ENCODE assay signal across 21 cellular contexts in genomic region chr2:240052524-240052923, GRCh38. TPM values are rescaled to one million over a fixed set of nuclear protein-coding genes. Genes with fewer than 3 reads are reported as not detected.
DNase-seq lines count a peak whose midpoint lies in the region; ATAC-seq and TF ChIP-seq lines count a peak whose summit lies in the region.
"Had no signal": no experiment of that assay in that cellular context is flagged by ENCODE, and none has a peak within 500 bp of the region (broad histone marks: within the 10 kb centered on the region; RNA-seq: fewer than 3 reads in every experiment).

No MANE protein-coding gene starts in this region.

- intact Hi-C loops in Right ventricle myocardium inferior (cut with DNase I) (no loop called here), vagina (cut with DNase I) (no loop called here)

- H3K27me3 ChIP-seq in layer of hippocampus (ENCODE audit: control insufficient read depth, insufficient read depth, low read length) (no peaks in the 10 kb centered on the region), vagina (no peaks in the 10 kb centered on the region)
- H3K27me3 ChIP-seq: BLaER1 treated with 17β-estradiol and CSF1 and Interleukin-3, amounts not matched to agents 10 nM and 100 nM had no signal

- no peak for ATAC-seq in GM21576 (IDR thresholded peaks at IDR 0.05; ENCODE audit: unreplicated experiment)
- ATAC-seq in Right ventricle myocardium inferior: no peak
- ATAC-seq: CD8-positive, alpha-beta T cell had no signal

- DNase-seq in superior temporal gyrus (ENCODE audit: extremely low spot score) (peak; percentile 48), Right ventricle myocardium inferior (ENCODE audit: missing footprints) (no peak), cerebellar cortex (ENCODE audit: low spot score) (no peak), vagina (ENCODE audit: extremely low spot score in 2 of 2) (no peak)
- DNase-seq: AML-193; Caco-2; Calu3; CD4-positive, alpha-beta T cell; CD8-positive, alpha-beta T cell; DMS79 treated with DMSO at 0.1 percent for 48 hours; GF-D8 had no signal

- H3K36me3 ChIP-seq in vagina: no peaks in the 10 kb centered on the region
- H3K36me3 ChIP-seq: BLaER1 treated with 17β-estradiol and CSF1 and Interleukin-3, amounts not matched to agents 10 nM and 100 nM had no signal

- H3K27ac ChIP-seq in angular gyrus (ENCODE audit: low read depth, low read length): peak overlapping the region; percentile 75
- peak overlapping the region; percentile 57 for H3K27ac ChIP-seq in cingulate gyrus (ENCODE audit: low read depth, low read length)
- peak overlapping the region; percentile 46 for H3K27ac ChIP-seq in layer of hippocampus (ENCODE audit: low read depth, low read length)
- no peak overlapping the region for H3K27ac ChIP-seq in vagina
- H3K27ac ChIP-seq: 22Rv1; A549; BLaER1 treated with 17β-estradiol and CSF1 and Interleukin-3, amounts not matched to agents 10 nM and 100 nM; C4-2B had no signal

- no peak for TF ChIP-seq POLR2A in vagina (IDR thresholded peaks at IDR 0.05)

- no peak for TF ChIP-seq CTCF in vagina (IDR thresholded peaks at IDR 0.05)

- no peaks in the 10 kb centered on the region for H3K9me3 ChIP-seq in vagina
- H3K9me3 ChIP-seq: A549; BLaER1 treated with 17β-estradiol and CSF1 and Interleukin-3, amounts not matched to agents 10 nM and 100 nM; Caco-2 had no signal

- H3K4me1 ChIP-seq in vagina: no peaks in the 10 kb centered on the region
- H3K4me1 ChIP-seq: A549, Caco-2 had no signal

- H3K4me3 ChIP-seq in vagina: no peak overlapping the region
- H3K4me3 ChIP-seq: A549; BLaER1 treated with 17β-estradiol and CSF1 and Interleukin-3, amounts not matched to agents 10 nM and 100 nM had no signal

RNA-seq across cellular contexts. Expression of gene OR6B3, which starts 0.8 kb away (rescaled TPM):
- total RNA-seq in Right ventricle myocardium inferior (not detected), vagina (not detected)
- total RNA-seq: A172; B cell; Caco-2; Calu3; CD4-positive, alpha-beta T cell; CD8-positive, alpha-beta T cell had no signal

RNA-seq across cellular contexts. Expression of gene OR6B2, which starts 22.3 kb away (rescaled TPM):
- total RNA-seq in Right ventricle myocardium inferior (not detected), vagina (not detected)
- total RNA-seq: A172; B cell; Caco-2; Calu3; CD4-positive, alpha-beta T cell; CD8-positive, alpha-beta T cell had no signal

RNA-seq across cellular contexts. Expression of gene NDUFA10, which starts 27.4 kb away (rescaled TPM):
- 422 TPM for total RNA-seq in Right ventricle myocardium inferior
- total RNA-seq in vagina: 72.2 TPM
